ENCODE assay signal across 23 cellular contexts in genomic region chr6:144745434-144745833, GRCh38.
DNase-seq lines count a peak whose midpoint lies in the region; ATAC-seq, FAIRE-seq and TF ChIP-seq lines count a peak whose summit lies in the region.
"Had no signal": no experiment of that assay in that cellular context is flagged by ENCODE, and none has a peak within 500 bp of the region (broad histone marks: within the 10 kb centered on the region; RNA-seq: fewer than 3 reads in every experiment).

No MANE protein-coding gene starts in this region.

- TF ChIP-seq POLR2A in gastroesophageal sphincter (IDR thresholded peaks at IDR 0.05) (no peak), HepG2 (IDR thresholded peaks at IDR 0.05; ENCODE audit: insufficient read depth in 1 of 2, low read depth in 2 of 2, low read length in 2 of 2) (no peak)

- WGBS in gastroesophageal sphincter (ENCODE audit: low coverage in 1 of 2), 2 donors: 32 to 35% methylated on average over 2 to 3 of the region's 3 CpGs
- 91% methylated on average over 3 of the region's 3 CpGs for WGBS in HepG2 (ENCODE audit: low lambda C conversion rate)

- H3K27ac ChIP-seq in gastroesophageal sphincter (no peak overlapping the region), HepG2 (ENCODE audit: extremely low read length, insufficient read depth, low read length) (no peak overlapping the region)
- H3K27ac ChIP-seq: C4-2B, gastrocnemius medialis, lower lobe of right lung, Peyer's patch, SJCRH30, uterus had no signal

- H4K20me1 ChIP-seq in HepG2 (ENCODE audit: insufficient read depth, low read length): no peaks in the 10 kb centered on the region

- H3K27me3 Mint-ChIP-seq in activated T-helper 17 cell treated with anti-CD3 and anti-CD28 coated beads, Interleukin-2, amount 50 U/mL, for 72 hours: no peaks in the 10 kb centered on the region

- H3K4me3 ChIP-seq in fibroblast of villous mesenchyme (ENCODE audit: low read depth, low read length) (no peak overlapping the region), gastroesophageal sphincter (no peak overlapping the region), HepG2 (replicated peaks in 1 of 3; ENCODE audit: insufficient read depth in 1 of 3, low read depth in 2 of 3, low read length in 3 of 3) (no peak overlapping the region)
- H3K4me3 ChIP-seq: gastrocnemius medialis, K562, lower lobe of right lung, MG63, Peyer's patch, SJCRH30, uterus had no signal

- no peak for FAIRE-seq in HepG2 (lab: Jason Lieb, UNC)

- H3K9me3 Mint-ChIP-seq in activated T-helper 17 cell treated with anti-CD3 and anti-CD28 coated beads, Interleukin-2, amount 50 U/mL, for 72 hours: no peaks in the 10 kb centered on the region
- H3K9me3 Mint-ChIP-seq: T-helper 1 cell treated with Interleukin-12 subunit alpha and Interleukin-12 subunit beta and Interleukin-4 antibody, amounts not matched to agents 30 μg/mL and 1 μg/mL, for 36 hours had no signal

- no peak overlapping the region for H3K9ac ChIP-seq in HepG2 (ENCODE audit: insufficient read depth, low read depth, low read length)

- no peak for ATAC-seq in gastroesophageal sphincter
- no peak for ATAC-seq in activated T-helper 17 cell treated with anti-CD3 and anti-CD28 coated beads, Interleukin-2, amount 50 U/mL, for 72 hours (replicated peaks)
- no peak for ATAC-seq in HepG2
- ATAC-seq: gastrocnemius medialis, HCT116, K562 had no signal

- TF ChIP-seq CTCF in fibroblast of villous mesenchyme (IDR thresholded peaks at IDR 0.05; ENCODE audit: insufficient read depth, low read depth, low read length) (no peak), gastroesophageal sphincter (IDR thresholded peaks at IDR 0.05) (no peak), HepG2 (CRISPR knock-in tag; IDR thresholded peaks at IDR 0.05) (no peak)

- TF ChIP-seq EP300 in gastroesophageal sphincter (IDR thresholded peaks at IDR 0.05): no peak
- no peak for TF ChIP-seq EP300 in HepG2 (IDR thresholded peaks at IDR 0.05; ENCODE audit: low read depth in 2 of 2, low read length in 2 of 2)
- TF ChIP-seq EP300 in HepG2 (CRISPR knock-in tag; IDR thresholded peaks at IDR 0.05; ENCODE audit: borderline replicate concordance): no peak

- peak; percentile 29 for DNase-seq in COLO829 (ENCODE audit: low spot score)
- peak in 2 of 3 experiments; percentile 22 to 82 for DNase-seq in NCI-H1417 (lab: John Stamatoyannopoulos, UW)
- DNase-seq in NCI-H524 treated with DMSO at 0.1 percent for 48 hours (lab: John Stamatoyannopoulos, UW): peak; percentile 99
- DNase-seq in fibroblast of villous mesenchyme (ENCODE audit: low read depth): peak; percentile 33
- DNase-seq in stimulated activated CD4-positive, alpha-beta T cell treated with anti-CD3 and anti-CD28 coated beads, Interleukin-2, amount 100 ng/mL, for 48 hours: no peak
- DNase-seq in HepG2 (ENCODE audit: low spot score): no peak
- DNase-seq: activated CD8-positive, alpha-beta memory T cell treated with anti-CD3 and anti-CD28 coated beads, Interleukin-2, amount 50 U/mL, for 4 hours; activated effector memory CD4-positive, alpha-beta T cell treated with Interleukin-2 at 50 U/mL for 16 hours; effector CD4-positive, alpha-beta T cell; gastrocnemius medialis; kidney; lower lobe of right lung; MG63; NK-92 treated with Interleukin-12 subunit alpha and Interleukin-12 subunit beta, amount 100 ng/mL, for 24 hours; Peyer's patch; SJCRH30; uterus had no signal

- CTCF ChIA-PET in HepG2 (lab: Yijun Ruan, JAX; ENCODE audit: low intra/inter-chr PET ratio, low total read pairs): no interaction called here

- no peaks in the 10 kb centered on the region for H3K9me3 ChIP-seq in gastroesophageal sphincter
- H3K9me3 ChIP-seq in HepG2 (ENCODE audit: low read length): no peaks in the 10 kb centered on the region
- H3K9me3 ChIP-seq: gastrocnemius medialis, lower lobe of right lung, MG63, Peyer's patch, SJCRH30, uterus had no signal

- no peak for TF ChIP-seq RAD21 in HepG2 (CRISPR knock-in tag; IDR thresholded peaks at IDR 0.05)

- H3K36me3 ChIP-seq in gastroesophageal sphincter (peaks cover 0 to 13% of the 10 kb centered on the region in 2 donors), HepG2 (replicated peaks in 1 of 2; ENCODE audit: control insufficient read depth in 1 of 2, insufficient read depth in 2 of 2, low read length in 2 of 2) (peaks cover 5 to 26% of the 10 kb centered on the region in 2 experiments)
- H3K36me3 ChIP-seq: MG63, SJCRH30, uterus had no signal

- intact Hi-C loops in HepG2 (cut with micrococcal nuclease; ENCODE audit: unreplicated experiment): no loop called here

- peaks cover 32% of the 10 kb centered on the region for H3K36me3 Mint-ChIP-seq in activated T-helper 17 cell treated with anti-CD3 and anti-CD28 coated beads, Interleukin-2, amount 50 U/mL, for 72 hours (ENCODE audit: low read depth)

- peaks cover 6% of the 10 kb centered on the region for H3K4me1 Mint-ChIP-seq in activated T-helper 17 cell treated with anti-CD3 and anti-CD28 coated beads, Interleukin-2, amount 50 U/mL, for 72 hours

- H3K4me2 ChIP-seq in HepG2 (ENCODE audit: low read depth, low read length): no peak overlapping the region

- no peak overlapping the region for H3K4me3 Mint-ChIP-seq in activated T-helper 17 cell treated with anti-CD3 and anti-CD28 coated beads, Interleukin-2, amount 50 U/mL, for 72 hours
- H3K4me3 Mint-ChIP-seq: T-helper 1 cell treated with Interleukin-12 subunit alpha and Interleukin-12 subunit beta and Interleukin-4 antibody, amounts not matched to agents 30 μg/mL and 1 μg/mL, for 36 hours had no signal

- no TSS peak for BruUV-seq in HepG2 (replicated peaks; lab: Mats Ljungman, UMichigan)

- in situ Hi-C loops in HepG2 (cut with HindIII; ENCODE audit: extremely low pct_ligation_motif_present, low pct_unique_long_range_greater_than_20kb): no loop called here

- H3K27me3 ChIP-seq in gastroesophageal sphincter (no peaks in the 10 kb centered on the region), HepG2 (ENCODE audit: control insufficient read depth in 1 of 2, insufficient read depth in 2 of 2, low read length in 2 of 2) (no peaks in the 10 kb centered on the region)
- H3K27me3 ChIP-seq: gastrocnemius medialis, MG63, Peyer's patch, SJCRH30, uterus had no signal

- H2AFZ ChIP-seq in HepG2 (ENCODE audit: low read length): no peak overlapping the region

- no peak overlapping the region for H3K27ac Mint-ChIP-seq in activated T-helper 17 cell treated with anti-CD3 and anti-CD28 coated beads, Interleukin-2, amount 50 U/mL, for 72 hours
- H3K27ac Mint-ChIP-seq: T-helper 1 cell treated with Interleukin-12 subunit alpha and Interleukin-12 subunit beta and Interleukin-4 antibody, amounts not matched to agents 30 μg/mL and 1 μg/mL, for 36 hours had no signal

- H3K79me2 ChIP-seq in HepG2 (ENCODE audit: insufficient read depth, low read length): no peaks in the 10 kb centered on the region

- POLR2A ChIA-PET in HepG2 (lab: Yijun Ruan, JAX): no interaction called here

- H3K4me1 ChIP-seq in gastroesophageal sphincter (peaks cover 0 to 9% (median 0%) of the 10 kb centered on the region in 3 donors), HepG2 (ENCODE audit: insufficient read depth, low read length) (peaks cover 6% of the 10 kb centered on the region)
- H3K4me1 ChIP-seq: gastrocnemius medialis, lower lobe of right lung, Peyer's patch, SJCRH30, uterus had no signal

TF ChIP-seq in HepG2, 621 proteins besides CTCF, POLR2A, EP300 and RAD21:
- no peak for TF ChIP-seq MTA1 (CRISPR knock-in tag; IDR thresholded peaks at IDR 0.05; ENCODE audit: borderline replicate concordance)
- TF ChIP-seq, protein P1, sequence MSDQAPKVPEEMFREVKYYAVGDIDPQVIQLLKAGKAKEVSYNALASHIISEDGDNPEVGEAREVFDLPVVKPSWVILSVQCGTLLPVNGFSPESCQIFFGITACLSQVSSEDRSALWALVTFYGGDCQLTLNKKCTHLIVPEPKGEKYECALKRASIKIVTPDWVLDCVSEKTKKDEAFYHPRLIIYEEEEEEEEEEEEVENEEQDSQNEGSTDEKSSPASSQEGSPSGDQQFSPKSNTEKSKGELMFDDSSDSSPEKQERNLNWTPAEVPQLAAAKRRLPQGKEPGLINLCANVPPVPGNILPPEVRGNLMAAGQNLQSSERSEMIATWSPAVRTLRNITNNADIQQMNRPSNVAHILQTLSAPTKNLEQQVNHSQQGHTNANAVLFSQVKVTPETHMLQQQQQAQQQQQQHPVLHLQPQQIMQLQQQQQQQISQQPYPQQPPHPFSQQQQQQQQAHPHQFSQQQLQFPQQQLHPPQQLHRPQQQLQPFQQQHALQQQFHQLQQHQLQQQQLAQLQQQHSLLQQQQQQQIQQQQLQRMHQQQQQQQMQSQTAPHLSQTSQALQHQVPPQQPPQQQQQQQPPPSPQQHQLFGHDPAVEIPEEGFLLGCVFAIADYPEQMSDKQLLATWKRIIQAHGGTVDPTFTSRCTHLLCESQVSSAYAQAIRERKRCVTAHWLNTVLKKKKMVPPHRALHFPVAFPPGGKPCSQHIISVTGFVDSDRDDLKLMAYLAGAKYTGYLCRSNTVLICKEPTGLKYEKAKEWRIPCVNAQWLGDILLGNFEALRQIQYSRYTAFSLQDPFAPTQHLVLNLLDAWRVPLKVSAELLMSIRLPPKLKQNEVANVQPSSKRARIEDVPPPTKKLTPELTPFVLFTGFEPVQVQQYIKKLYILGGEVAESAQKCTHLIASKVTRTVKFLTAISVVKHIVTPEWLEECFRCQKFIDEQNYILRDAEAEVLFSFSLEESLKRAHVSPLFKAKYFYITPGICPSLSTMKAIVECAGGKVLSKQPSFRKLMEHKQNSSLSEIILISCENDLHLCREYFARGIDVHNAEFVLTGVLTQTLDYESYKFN (CRISPR knock-in tag; conservative IDR thresholded peaks at IDR 0.05): no peak
TF ChIP-seq in HepG2: peak in this region for 0.

Comparison
In these comparisons a context has a peak if more than half of its experiments do, and no peak if none do; other contexts are left out.
1. DNase-seq: peak in COLO829 (single experiment), NCI-H1417 (2 of 3), NCI-H524 treated with DMSO at 0.1 percent for 48 hours (single experiment) and fibroblast of villous mesenchyme (single experiment); none in stimulated activated CD4-positive, alpha-beta T cell treated with anti-CD3 and anti-CD28 coated beads, Interleukin-2, amount 100 ng/mL, for 48 hours (0 of 2) and HepG2 (single experiment).